1 cellular context compared by ENCODE assay signal in genomic region chr17:76726766-76727718, GRCh38.
A peak's percentile ranks its signal among the peaks of the same experiment; 100 is the strongest.
TF ChIP-seq lines count a peak whose summit lies in the region.

METTL23 (plus strand) TSS chr17:76726839; CDS start chr17:76729711, 2,872 bp downstream.

TF ChIP-seq in HepG2, 621 proteins besides CTCF, POLR2A, EP300 and RAD21 (continued from another document and continues in another):
- no peak for TF ChIP-seq ZBTB7B (CRISPR knock-in tag; IDR thresholded peaks at IDR 0.05)
- TF ChIP-seq SIN3A (IDR thresholded peaks at IDR 0.05; ENCODE audit: borderline replicate concordance, low read depth, low read length) = peak; percentile 54; the same call in 1 of the 2 replicates
- peak; percentile 71; the same call in 1 of the 2 replicates for TF ChIP-seq BORCS8-MEF2B (CRISPR knock-in tag; IDR thresholded peaks at IDR 0.05)
- no peak for TF ChIP-seq NCOA5 (CRISPR knock-in tag; IDR thresholded peaks at IDR 0.05)
- peak; percentile 92 for TF ChIP-seq ERF (CRISPR knock-in tag; IDR thresholded peaks at IDR 0.05)
- TF ChIP-seq ZBTB1 (CRISPR knock-in tag; IDR thresholded peaks at IDR 0.05; ENCODE audit: borderline replicate concordance) = peak; percentile 55; the same call in 1 of the 2 replicates
- TF ChIP-seq NR2F2 (IDR thresholded peaks at IDR 0.05; ENCODE audit: borderline replicate concordance, low read depth) = no peak
- no peak for TF ChIP-seq ZNF570 (CRISPR knock-in tag; IDR thresholded peaks at IDR 0.05; ENCODE audit: borderline replicate concordance)
- TF ChIP-seq MIER2 (CRISPR knock-in tag; IDR thresholded peaks at IDR 0.05) = no peak
- TF ChIP-seq ZNF451 (CRISPR knock-in tag; IDR thresholded peaks at IDR 0.05) = no peak
- TF ChIP-seq ZNF557 (CRISPR knock-in tag; IDR thresholded peaks at IDR 0.05) = no peak
- no peak for TF ChIP-seq ZNF44 (CRISPR knock-in tag; IDR thresholded peaks at IDR 0.05)
- TF ChIP-seq ZNF354B (CRISPR knock-in tag; IDR thresholded peaks at IDR 0.05) = no peak
- TF ChIP-seq MBD4 (IDR thresholded peaks at IDR 0.05; ENCODE audit: borderline replicate concordance, low read length) = no peak
- no peak; the same call in 1 of the 2 replicates for TF ChIP-seq ARHGAP35 (CRISPR knock-in tag; IDR thresholded peaks at IDR 0.05; ENCODE audit: borderline replicate concordance)
- TF ChIP-seq NCOA1 (CRISPR knock-in tag; IDR thresholded peaks at IDR 0.05) = no peak
- 0 out of 2 replicates have a peak, but pooled peaks have one; percentile 28 for TF ChIP-seq GATA4 (IDR thresholded peaks at IDR 0.05; ENCODE audit: borderline replicate concordance, low read depth)
- 0 out of 2 replicates have a peak, but pooled peaks have one; percentile 37 for TF ChIP-seq JUN (CRISPR knock-in tag; IDR thresholded peaks at IDR 0.05)
- peak; percentile 80; the same call in 1 of the 2 replicates for TF ChIP-seq GPN1 (CRISPR knock-in tag; IDR thresholded peaks at IDR 0.05; ENCODE audit: borderline replicate concordance)
- no peak for TF ChIP-seq MEF2D (CRISPR knock-in tag; IDR thresholded peaks at IDR 0.05)
- TF ChIP-seq ZSCAN30 (CRISPR knock-in tag; IDR thresholded peaks at IDR 0.05) = peak; percentile 6; the same call in 1 of the 2 replicates
- TF ChIP-seq KDM5B (CRISPR knock-in tag; IDR thresholded peaks at IDR 0.05; ENCODE audit: borderline replicate concordance) = peak; percentile 63; the same call in 1 of the 2 replicates
- TF ChIP-seq, protein P1, sequence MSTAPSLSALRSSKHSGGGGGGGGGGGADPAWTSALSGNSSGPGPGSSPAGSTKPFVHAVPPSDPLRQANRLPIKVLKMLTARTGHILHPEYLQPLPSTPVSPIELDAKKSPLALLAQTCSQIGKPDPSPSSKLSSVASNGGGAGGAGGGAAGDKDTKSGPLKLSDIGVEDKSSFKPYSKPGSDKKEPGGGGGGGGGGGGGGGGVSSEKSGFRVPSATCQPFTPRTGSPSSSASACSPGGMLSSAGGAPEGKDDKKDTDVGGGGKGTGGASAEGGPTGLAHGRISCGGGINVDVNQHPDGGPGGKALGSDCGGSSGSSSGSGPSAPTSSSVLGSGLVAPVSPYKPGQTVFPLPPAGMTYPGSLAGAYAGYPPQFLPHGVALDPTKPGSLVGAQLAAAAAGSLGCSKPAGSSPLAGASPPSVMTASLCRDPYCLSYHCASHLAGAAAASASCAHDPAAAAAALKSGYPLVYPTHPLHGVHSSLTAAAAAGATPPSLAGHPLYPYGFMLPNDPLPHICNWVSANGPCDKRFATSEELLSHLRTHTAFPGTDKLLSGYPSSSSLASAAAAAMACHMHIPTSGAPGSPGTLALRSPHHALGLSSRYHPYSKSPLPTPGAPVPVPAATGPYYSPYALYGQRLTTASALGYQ (CRISPR knock-in tag; IDR thresholded peaks at IDR 0.05) = no peak
- no peak for TF ChIP-seq MTA3 (CRISPR knock-in tag; IDR thresholded peaks at IDR 0.05)
- TF ChIP-seq ZBTB7A (CRISPR knock-in tag; IDR thresholded peaks at IDR 0.05) = no peak
- TF ChIP-seq E2F1 (CRISPR knock-in tag; IDR thresholded peaks at IDR 0.05) = peak; percentile 42; the same call in 1 of the 2 replicates
- TF ChIP-seq MED1 (CRISPR knock-in tag; IDR thresholded peaks at IDR 0.05) = no peak; the same call in 1 of the 2 replicates
- TF ChIP-seq POLR2G (IDR thresholded peaks at IDR 0.05; ENCODE audit: low read depth, low read length) = peak; percentile 88
- TF ChIP-seq ZNF569 (CRISPR knock-in tag; IDR thresholded peaks at IDR 0.05; ENCODE audit: borderline replicate concordance) = no peak; the same call in 1 of the 2 replicates
- no peak for TF ChIP-seq MBNL3 (CRISPR knock-in tag; conservative IDR thresholded peaks at IDR 0.05)
- 0 out of 2 replicates have a peak, but pooled peaks have one; percentile 78 for TF ChIP-seq ZNF773 (CRISPR knock-in tag; IDR thresholded peaks at IDR 0.05; ENCODE audit: borderline replicate concordance)
- no peak; the same call in 1 of the 2 replicates for TF ChIP-seq KAT7 (CRISPR knock-in tag; IDR thresholded peaks at IDR 0.05; ENCODE audit: borderline replicate concordance)
- TF ChIP-seq ZBTB44 (CRISPR knock-in tag; IDR thresholded peaks at IDR 0.05) = no peak
- TF ChIP-seq, protein P2, sequence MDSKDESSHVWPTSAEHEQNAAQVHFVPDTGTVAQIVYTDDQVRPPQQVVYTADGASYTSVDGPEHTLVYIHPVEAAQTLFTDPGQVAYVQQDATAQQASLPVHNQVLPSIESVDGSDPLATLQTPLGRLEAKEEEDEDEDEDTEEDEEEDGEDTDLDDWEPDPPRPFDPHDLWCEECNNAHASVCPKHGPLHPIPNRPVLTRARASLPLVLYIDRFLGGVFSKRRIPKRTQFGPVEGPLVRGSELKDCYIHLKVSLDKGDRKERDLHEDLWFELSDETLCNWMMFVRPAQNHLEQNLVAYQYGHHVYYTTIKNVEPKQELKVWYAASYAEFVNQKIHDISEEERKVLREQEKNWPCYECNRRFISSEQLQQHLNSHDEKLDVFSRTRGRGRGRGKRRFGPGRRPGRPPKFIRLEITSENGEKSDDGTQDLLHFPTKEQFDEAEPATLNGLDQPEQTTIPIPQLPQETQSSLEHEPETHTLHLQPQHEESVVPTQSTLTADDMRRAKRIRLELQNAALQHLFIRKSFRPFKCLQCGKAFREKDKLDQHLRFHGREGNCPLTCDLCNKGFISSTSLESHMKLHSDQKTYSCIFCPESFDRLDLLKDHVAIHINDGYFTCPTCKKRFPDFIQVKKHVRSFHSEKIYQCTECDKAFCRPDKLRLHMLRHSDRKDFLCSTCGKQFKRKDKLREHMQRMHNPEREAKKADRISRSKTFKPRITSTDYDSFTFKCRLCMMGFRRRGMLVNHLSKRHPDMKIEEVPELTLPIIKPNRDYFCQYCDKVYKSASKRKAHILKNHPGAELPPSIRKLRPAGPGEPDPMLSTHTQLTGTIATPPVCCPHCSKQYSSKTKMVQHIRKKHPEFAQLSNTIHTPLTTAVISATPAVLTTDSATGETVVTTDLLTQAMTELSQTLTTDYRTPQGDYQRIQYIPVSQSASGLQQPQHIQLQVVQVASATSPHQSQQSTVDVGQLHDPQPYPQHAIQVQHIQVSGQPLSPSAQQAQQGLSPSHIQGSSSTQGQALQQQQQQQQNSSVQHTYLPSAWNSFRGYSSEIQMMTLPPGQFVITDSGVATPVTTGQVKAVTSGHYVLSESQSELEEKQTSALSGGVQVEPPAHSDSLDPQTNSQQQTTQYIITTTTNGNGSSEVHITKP (CRISPR knock-in tag; IDR thresholded peaks at IDR 0.05; ENCODE audit: low read depth) = peak; percentile 38; the same call in 1 of the 2 replicates
- TF ChIP-seq TFAP4 (IDR thresholded peaks at IDR 0.05; ENCODE audit: borderline replicate concordance, low read depth) = peak; percentile 72; the same call in 1 of the 2 replicates
- TF ChIP-seq ZNF556 (CRISPR knock-in tag; IDR thresholded peaks at IDR 0.05; ENCODE audit: borderline replicate concordance) = no peak
- peak; percentile 77; the same call in 1 of the 2 replicates for TF ChIP-seq KMT2A (CRISPR knock-in tag; IDR thresholded peaks at IDR 0.05)
- peak; percentile 92 for TF ChIP-seq YEATS4 (CRISPR knock-in tag; IDR thresholded peaks at IDR 0.05; ENCODE audit: borderline replicate concordance)
- TF ChIP-seq SRSF1 (optimal IDR thresholded peaks at IDR 0.05; ENCODE audit: low read depth, low read length) = no peak
- TF ChIP-seq DMAP1 (CRISPR knock-in tag; IDR thresholded peaks at IDR 0.05) = 0 out of 2 replicates have a peak, but pooled peaks have one; percentile 76
- no peak; the same call in 1 of the 2 replicates for TF ChIP-seq ELF4 (CRISPR knock-in tag; IDR thresholded peaks at IDR 0.05; ENCODE audit: borderline replicate concordance)
- TF ChIP-seq, protein P3, sequence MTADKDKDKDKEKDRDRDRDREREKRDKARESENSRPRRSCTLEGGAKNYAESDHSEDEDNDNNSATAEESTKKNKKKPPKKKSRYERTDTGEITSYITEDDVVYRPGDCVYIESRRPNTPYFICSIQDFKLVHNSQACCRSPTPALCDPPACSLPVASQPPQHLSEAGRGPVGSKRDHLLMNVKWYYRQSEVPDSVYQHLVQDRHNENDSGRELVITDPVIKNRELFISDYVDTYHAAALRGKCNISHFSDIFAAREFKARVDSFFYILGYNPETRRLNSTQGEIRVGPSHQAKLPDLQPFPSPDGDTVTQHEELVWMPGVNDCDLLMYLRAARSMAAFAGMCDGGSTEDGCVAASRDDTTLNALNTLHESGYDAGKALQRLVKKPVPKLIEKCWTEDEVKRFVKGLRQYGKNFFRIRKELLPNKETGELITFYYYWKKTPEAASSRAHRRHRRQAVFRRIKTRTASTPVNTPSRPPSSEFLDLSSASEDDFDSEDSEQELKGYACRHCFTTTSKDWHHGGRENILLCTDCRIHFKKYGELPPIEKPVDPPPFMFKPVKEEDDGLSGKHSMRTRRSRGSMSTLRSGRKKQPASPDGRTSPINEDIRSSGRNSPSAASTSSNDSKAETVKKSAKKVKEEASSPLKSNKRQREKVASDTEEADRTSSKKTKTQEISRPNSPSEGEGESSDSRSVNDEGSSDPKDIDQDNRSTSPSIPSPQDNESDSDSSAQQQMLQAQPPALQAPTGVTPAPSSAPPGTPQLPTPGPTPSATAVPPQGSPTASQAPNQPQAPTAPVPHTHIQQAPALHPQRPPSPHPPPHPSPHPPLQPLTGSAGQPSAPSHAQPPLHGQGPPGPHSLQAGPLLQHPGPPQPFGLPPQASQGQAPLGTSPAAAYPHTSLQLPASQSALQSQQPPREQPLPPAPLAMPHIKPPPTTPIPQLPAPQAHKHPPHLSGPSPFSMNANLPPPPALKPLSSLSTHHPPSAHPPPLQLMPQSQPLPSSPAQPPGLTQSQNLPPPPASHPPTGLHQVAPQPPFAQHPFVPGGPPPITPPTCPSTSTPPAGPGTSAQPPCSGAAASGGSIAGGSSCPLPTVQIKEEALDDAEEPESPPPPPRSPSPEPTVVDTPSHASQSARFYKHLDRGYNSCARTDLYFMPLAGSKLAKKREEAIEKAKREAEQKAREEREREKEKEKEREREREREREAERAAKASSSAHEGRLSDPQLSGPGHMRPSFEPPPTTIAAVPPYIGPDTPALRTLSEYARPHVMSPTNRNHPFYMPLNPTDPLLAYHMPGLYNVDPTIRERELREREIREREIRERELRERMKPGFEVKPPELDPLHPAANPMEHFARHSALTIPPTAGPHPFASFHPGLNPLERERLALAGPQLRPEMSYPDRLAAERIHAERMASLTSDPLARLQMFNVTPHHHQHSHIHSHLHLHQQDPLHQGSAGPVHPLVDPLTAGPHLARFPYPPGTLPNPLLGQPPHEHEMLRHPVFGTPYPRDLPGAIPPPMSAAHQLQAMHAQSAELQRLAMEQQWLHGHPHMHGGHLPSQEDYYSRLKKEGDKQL (CRISPR knock-in tag; IDR thresholded peaks at IDR 0.05; ENCODE audit: low read depth) = no peak; the same call in 1 of the 2 replicates
- no peak for TF ChIP-seq KAT2B (IDR thresholded peaks at IDR 0.05; ENCODE audit: borderline replicate concordance, low read depth, low read length)
- TF ChIP-seq, protein P4, sequence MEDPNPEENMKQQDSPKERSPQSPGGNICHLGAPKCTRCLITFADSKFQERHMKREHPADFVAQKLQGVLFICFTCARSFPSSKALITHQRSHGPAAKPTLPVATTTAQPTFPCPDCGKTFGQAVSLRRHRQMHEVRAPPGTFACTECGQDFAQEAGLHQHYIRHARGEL (CRISPR knock-in tag; IDR thresholded peaks at IDR 0.05) = peak; percentile 83
- TF ChIP-seq HNRNPUL1 (IDR thresholded peaks at IDR 0.05; ENCODE audit: low read depth, low read length) = no peak
- TF ChIP-seq NR2F1 (CRISPR knock-in tag; IDR thresholded peaks at IDR 0.05) = no peak; a peak in 1 of 4 replicates
- TF ChIP-seq ARID2 (CRISPR knock-in tag; IDR thresholded peaks at IDR 0.05; ENCODE audit: borderline replicate concordance) = no peak
- TF ChIP-seq RFX3 (CRISPR knock-in tag; IDR thresholded peaks at IDR 0.05) = no peak
- TF ChIP-seq, protein P5, sequence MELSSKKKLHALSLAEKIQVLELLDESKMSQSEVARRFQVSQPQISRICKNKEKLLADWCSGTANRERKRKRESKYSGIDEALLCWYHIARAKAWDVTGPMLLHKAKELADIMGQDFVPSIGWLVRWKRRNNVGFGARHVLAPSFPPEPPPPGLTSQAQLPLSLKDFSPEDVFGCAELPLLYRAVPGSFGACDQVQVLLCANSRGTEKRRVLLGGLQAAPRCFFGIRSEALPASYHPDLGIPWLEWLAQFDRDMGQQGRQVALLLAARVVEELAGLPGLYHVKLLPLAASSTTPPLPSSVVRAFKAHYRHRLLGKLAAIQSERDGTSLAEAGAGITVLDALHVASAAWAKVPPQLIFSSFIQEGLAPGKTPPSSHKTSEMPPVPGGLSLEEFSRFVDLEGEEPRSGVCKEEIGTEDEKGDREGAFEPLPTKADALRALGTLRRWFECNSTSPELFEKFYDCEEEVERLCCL (CRISPR knock-in tag; IDR thresholded peaks at IDR 0.05; ENCODE audit: borderline replicate concordance) = peak; percentile 90; the same call in 1 of the 2 replicates
- TF ChIP-seq, protein P6, sequence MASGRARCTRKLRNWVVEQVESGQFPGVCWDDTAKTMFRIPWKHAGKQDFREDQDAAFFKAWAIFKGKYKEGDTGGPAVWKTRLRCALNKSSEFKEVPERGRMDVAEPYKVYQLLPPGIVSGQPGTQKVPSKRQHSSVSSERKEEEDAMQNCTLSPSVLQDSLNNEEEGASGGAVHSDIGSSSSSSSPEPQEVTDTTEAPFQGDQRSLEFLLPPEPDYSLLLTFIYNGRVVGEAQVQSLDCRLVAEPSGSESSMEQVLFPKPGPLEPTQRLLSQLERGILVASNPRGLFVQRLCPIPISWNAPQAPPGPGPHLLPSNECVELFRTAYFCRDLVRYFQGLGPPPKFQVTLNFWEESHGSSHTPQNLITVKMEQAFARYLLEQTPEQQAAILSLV (CRISPR knock-in tag; IDR thresholded peaks at IDR 0.05; ENCODE audit: borderline replicate concordance) = peak; percentile 5; the same call in 1 of the 2 replicates
